In genomic region chr7:56079450-56080185, GRCh38 we compare ENCODE assay signal across 7 cellular contexts. TPM values are rescaled to one million over a fixed set of nuclear protein-coding genes. Genes with fewer than 3 reads are reported as not detected.
DNase-seq lines count a peak whose midpoint lies in the region; TF ChIP-seq lines count a peak whose summit lies in the region.

No MANE protein-coding gene starts in this region.

- peaks cover 0 to 31% (median 10%) of the 10 kb centered on the region in 4 donors for H3K4me1 ChIP-seq in tibial nerve

- H3K36me3 ChIP-seq in tibial nerve = peaks cover 0 to 54% (median 0%) of the 10 kb centered on the region in 3 donors

- H3K27ac ChIP-seq in layer of hippocampus (ENCODE audit: low read depth, low read length) (peak overlapping the region; percentile 91), tibial nerve (peak overlapping the region in 3 of 4 donors; percentile 18 to 78 (median 65))

- H3K4me3 ChIP-seq in astrocyte of the spinal cord (ENCODE audit: low read depth, low read length) (no peak overlapping the region), tibial nerve (no peak overlapping the region)

- no peaks in the 10 kb centered on the region for H3K9me3 ChIP-seq in tibial nerve

- no peaks in the 10 kb centered on the region for H3K27me3 ChIP-seq in layer of hippocampus (ENCODE audit: control insufficient read depth, insufficient read depth, low read length)
- no peaks in the 10 kb centered on the region for H3K27me3 ChIP-seq in tibial nerve

- 30 to 36% methylated on average over 6 to 11 of the region's 12 CpGs for WGBS in tibial nerve, 2 donors

- TF ChIP-seq CTCF in astrocyte of the spinal cord (IDR thresholded peaks at IDR 0.05; ENCODE audit: low read depth, low read length) = peak; percentile 92
- TF ChIP-seq CTCF in tibial nerve (IDR thresholded peaks at IDR 0.05) = peak; percentile 41 to 65 (median 55)

- DNase-seq in NCI-H1694 (lab: John Stamatoyannopoulos, UW) = peak; percentile 64
- peak; percentile 80 for DNase-seq in astrocyte of the spinal cord (ENCODE audit: low read depth, low spot score)
- DNase-seq in tibial nerve (ENCODE audit: low spot score in 2 of 2) = peak; percentile 47 to 62
- DNase-seq in activated CD4-positive, alpha-beta T cell treated with anti-CD3 and anti-CD28 coated beads for 1 hour = no peak
- DNase-seq in T1000 (lab: John Stamatoyannopoulos, UW) = no peak
- DNase-seq in SK-N-DZ (ENCODE audit: low spot score) = no peak

- TF ChIP-seq EP300 in tibial nerve (IDR thresholded peaks at IDR 0.05) = no peak

- TF ChIP-seq POLR2A in tibial nerve (IDR thresholded peaks at IDR 0.05) = no peak

- in situ Hi-C loops in astrocyte of the spinal cord (cut with HindIII; ENCODE audit: low sequenced_read_pairs) = no loop called here

RNA-seq across cellular contexts. Expression of gene PHKG1, which starts 13.1 kb away (rescaled TPM):
- 1 to 10 TPM in 3 of 4 donors, under 1 TPM in 1; 0.39 to 4.2 (median 1.3) TPM for total RNA-seq in tibial nerve
- 0.24 and 0.50 TPM in 2 replicates for polyA plus RNA-seq in SK-N-DZ (2014; cell fraction: cytosol; rRNA removed)
- polyA plus RNA-seq in SK-N-DZ (2014; cell fraction: nucleus; rRNA removed) = 0.51 and 1.3 TPM in 2 replicates

RNA-seq across cellular contexts. Expression of gene SUMF2, which starts 15.5 kb away (rescaled TPM):
- 100 to 1,000 TPM in 3 of 4 donors, 10 to 100 TPM in 1; 99.4 to 162 (median 132) TPM for total RNA-seq in tibial nerve
- 115 and 137 TPM in 2 replicates for polyA plus RNA-seq in SK-N-DZ (2014; cell fraction: cytosol; rRNA removed)
- 121 and 134 TPM in 2 replicates for polyA plus RNA-seq in SK-N-DZ (2014; cell fraction: nucleus; rRNA removed)

RNA-seq across cellular contexts. Expression of gene CHCHD2, which starts 26.7 kb away (rescaled TPM):
- total RNA-seq in tibial nerve = 100 to 1,000 TPM; 286 to 417 (median 326) TPM
- 1,399 and 1,409 TPM in 2 replicates for polyA plus RNA-seq in SK-N-DZ (2014; cell fraction: cytosol; rRNA removed)
- polyA plus RNA-seq in SK-N-DZ (2014; cell fraction: nucleus; rRNA removed) = 916 and 1,164 TPM in 2 replicates

RNA-seq across cellular contexts. Expression of gene CCT6A, which starts 28.1 kb away (rescaled TPM):
- 10 to 100 TPM; 60.0 to 99.0 (median 77.9) TPM for total RNA-seq in tibial nerve
- polyA plus RNA-seq in SK-N-DZ (2014; cell fraction: cytosol; rRNA removed) = 344 and 383 TPM in 2 replicates
- polyA plus RNA-seq in SK-N-DZ (2014; cell fraction: nucleus; rRNA removed) = 300 and 367 TPM in 2 replicates

RNA-seq across cellular contexts. Expression of gene PSPH, which starts 28.4 kb away (rescaled TPM):
- total RNA-seq in tibial nerve = 10 to 100 TPM; 14.9 to 39.8 (median 25.1) TPM
- 59.2 and 65.6 TPM in 2 replicates for polyA plus RNA-seq in SK-N-DZ (2014; cell fraction: cytosol; rRNA removed)
- polyA plus RNA-seq in SK-N-DZ (2014; cell fraction: nucleus; rRNA removed) = 26.2 and 26.6 TPM in 2 replicates

Comparison
In these comparisons a context has a peak if more than half of its experiments do, and no peak if none do; other contexts are left out.
1. DNase-seq: peak in NCI-H1694 (single experiment), astrocyte of the spinal cord (single experiment) and tibial nerve (2 of 2); none in activated CD4-positive, alpha-beta T cell treated with anti-CD3 and anti-CD28 coated beads for 1 hour (single experiment), T1000 (single experiment) and SK-N-DZ (single experiment).